Comparison of ENCODE assay signal across 8 cellular contexts in the genomic region with DNA sequence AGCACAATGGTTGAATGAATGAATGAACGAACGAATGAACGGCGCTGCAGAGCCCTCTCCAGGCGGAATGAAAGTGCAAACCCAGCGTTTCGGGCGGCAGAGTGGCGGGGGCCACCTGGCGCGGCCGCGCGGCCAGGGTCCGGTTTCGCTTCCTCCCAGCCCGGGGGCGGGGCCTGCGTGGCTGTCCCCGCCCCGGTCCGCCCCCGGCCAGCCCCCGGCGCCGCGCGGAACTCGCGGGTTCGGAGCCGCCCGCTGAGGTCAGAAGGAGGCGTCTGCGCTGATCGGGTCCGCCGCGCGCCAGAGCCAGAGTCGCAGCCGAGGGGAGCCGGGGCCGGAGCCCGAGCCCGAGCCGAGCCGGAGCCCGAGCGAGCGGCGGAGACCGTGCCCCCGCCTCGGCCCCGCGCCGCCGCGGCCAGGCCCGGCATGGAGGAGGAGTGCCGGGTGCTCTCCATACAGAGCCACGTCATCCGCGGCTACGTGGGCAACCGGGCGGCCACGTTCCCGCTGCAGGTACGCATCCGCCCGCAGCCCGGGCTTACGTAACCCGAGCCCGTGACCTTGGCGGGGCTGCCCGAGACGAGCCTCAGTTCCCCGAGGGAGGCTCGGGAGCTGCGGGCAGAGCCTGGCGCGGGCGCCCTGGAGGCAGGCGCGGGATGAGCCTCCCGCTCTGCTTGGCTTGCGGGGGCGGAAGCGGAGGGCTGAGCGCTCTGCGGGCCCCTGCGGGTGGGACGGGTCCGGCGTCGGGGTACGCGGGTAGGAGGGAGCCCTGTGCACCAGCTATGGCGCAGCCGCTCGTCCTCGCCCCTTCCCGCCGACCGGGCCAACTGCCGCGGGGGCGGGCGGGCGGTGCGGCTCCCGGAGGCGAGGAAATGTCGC. TPM values are rescaled to one million over a fixed set of nuclear protein-coding genes. Genes with fewer than 3 reads are reported as not detected.
A peak's percentile ranks its signal among the peaks of the same experiment; 100 is the strongest.
DNase-seq lines count a peak whose midpoint lies in the region; ATAC-seq and TF ChIP-seq lines count a peak whose summit lies in the region.

A gene (plus strand): TSS at position 258 of the 876 bp plus-strand sequence. CDS start 166 bp downstream, at position 424.

- no peak within 1 kb of the TSS for H3K27ac ChIP-seq in H9 (ENCODE audit: insufficient read length, low read depth, low read length)
- peak within 1 kb of the TSS; percentile 86 for H3K27ac ChIP-seq in MM.1S (ENCODE audit: low read length)
- H3K27ac ChIP-seq in adipose tissue (ENCODE audit: low read depth, low read length) = peak within 1 kb of the TSS; percentile 19
- H3K27ac ChIP-seq in heart right ventricle = peak within 1 kb of the TSS; percentile 43 to 97 (median 84)

- no peak within 1 kb of the TSS for H2AK5ac ChIP-seq in H9 (ENCODE audit: insufficient read length, low read length)

- peak within 1 kb of the TSS; percentile 81 for H3K14ac ChIP-seq in H9 (ENCODE audit: insufficient read depth, low read length)

- no peak within 1 kb of the TSS for H4K5ac ChIP-seq in H9 (ENCODE audit: insufficient read length, low read depth, low read length)

- no peak within 1 kb of the TSS for H4K91ac ChIP-seq in H9 (ENCODE audit: insufficient read length, low read depth, low read length)

- H2BK5ac ChIP-seq in H9 (ENCODE audit: insufficient read length, low read length) = no peak within 1 kb of the TSS

- H3K79me1 ChIP-seq in H9 (ENCODE audit: insufficient read depth, low read depth, low read length, poor library complexity, severe bottlenecking) = no peaks in the 10 kb centered on the region

- H3K79me2 ChIP-seq in H9 (ENCODE audit: insufficient read depth, low read length) (peaks cover 7% of the 10 kb centered on the region; the same call in 1 of the 2 replicates), MM.1S (ENCODE audit: low read length) (peaks cover 50% of the 10 kb centered on the region)

- H3K9me2 ChIP-seq in MM.1S (replicated peaks; ENCODE audit: insufficient read depth, low read length) = no peaks in the 10 kb centered on the region

- peaks cover 0 to 11% (median 7%) of the 10 kb centered on the region in 3 experiments; a peak in 5 of 7 replicates for H3K36me3 Mint-ChIP-seq in H9 (ENCODE audit: insufficient read depth in 1 of 3, low read depth in 3 of 3)
- H3K36me3 Mint-ChIP-seq in type B pancreatic cell = no peaks in the 10 kb centered on the region

- H2BK12ac ChIP-seq in H9 (ENCODE audit: insufficient read length, low read depth, low read length) = no peak within 1 kb of the TSS

- H4K8ac ChIP-seq in H9 (replicated peaks; ENCODE audit: insufficient read length, low read depth, low read length) = no peak within 1 kb of the TSS

- peaks cover 30% of the 10 kb centered on the region for H3F3A ChIP-seq in MM.1S (ENCODE audit: insufficient read depth, low read length)

- no CpG with 5 or more reads among the region's 117 CpGs for WGBS in H9 (ENCODE audit: extremely low coverage, insufficient read length, low lambda C conversion rate)
- WGBS in adipose tissue, 3 donors = 0 to 1% (median 0%) methylated on average over 82 to 117 of the region's 117 CpGs
- 0% methylated on average over 96 to 116 of the region's 117 CpGs for WGBS in heart right ventricle, 2 donors

- H3K4me3 ChIP-seq in MM.1S (ENCODE audit: low read length) = peak within 1 kb of the TSS; percentile 94
- H3K4me3 ChIP-seq in heart right ventricle = peak within 1 kb of the TSS; percentile 63 to 100 (median 98)

- peaks cover 17% of the 10 kb centered on the region for H3K27me3 Mint-ChIP-seq in H9 (ENCODE audit: low read depth)
- no peaks in the 10 kb centered on the region for H3K27me3 Mint-ChIP-seq in type B pancreatic cell

- H2AFZ ChIP-seq in H9 (ENCODE audit: low read length) (no peak within 1 kb of the TSS), MM.1S (ENCODE audit: low read length) (peak within 1 kb of the TSS; percentile 80)

- H3K36me3 ChIP-seq in MM.1S (replicated peaks; ENCODE audit: insufficient read depth, low read length) (peaks cover 8% of the 10 kb centered on the region; the same call in 1 of the 2 replicates), heart right ventricle (peaks cover 0 to 10% (median 0%) of the 10 kb centered on the region in 9 donors)

- CTCF ChIA-PET in GM10248 (lab: Yijun Ruan, JAX) = interaction anchor here (1.0 to 1.8 kb wide), 2 partner anchors 10 to 13 kb away, joined by 3 to 13 read pairs; no protein-coding TSS in a partner anchor

- H3K56ac ChIP-seq in H9 (ENCODE audit: insufficient read length, low read depth, low read length) = no peak within 1 kb of the TSS

- peak; percentile 85 to 96 (median 92) for ATAC-seq in heart right ventricle

- H3K4ac ChIP-seq in H9 (ENCODE audit: low read depth, low read length) = no peak within 1 kb of the TSS; the same call in 1 of the 2 replicates

- no peak within 1 kb of the TSS for H3K27ac Mint-ChIP-seq in H9
- H3K27ac Mint-ChIP-seq in type B pancreatic cell = peak within 1 kb of the TSS; percentile 75

- H2BK120ac ChIP-seq in H9 (ENCODE audit: low read depth, low read length, poor library complexity, severe bottlenecking) = no peak within 1 kb of the TSS

- no peak within 1 kb of the TSS for H2BK20ac ChIP-seq in H9 (ENCODE audit: low read depth, low read length, poor library complexity, severe bottlenecking)

- DNase-seq in GM10248 (ENCODE audit: extremely low spot score) (peak; percentile 94), H9 (peak; percentile 89), MM.1S (peak; percentile 97), T follicular helper cell (ENCODE audit: low read depth) (peak; percentile 66), heart right ventricle (peak; percentile 84 to 89), posterior vena cava (ENCODE audit: low spot score) (peak; percentile 97), type B pancreatic cell (ENCODE audit: extremely low spot score, unreplicated experiment) (peak; percentile 91)

- H4K20me1 ChIP-seq in H9 (ENCODE audit: control insufficient read depth, insufficient read depth, insufficient read length) (no peaks in the 10 kb centered on the region), MM.1S (ENCODE audit: insufficient read depth, low read length) (peaks cover 38% of the 10 kb centered on the region)

- peak within 1 kb of the TSS; percentile 47 for H3K18ac ChIP-seq in H9 (ENCODE audit: insufficient read length, low read depth, low read length)

- no peaks in the 10 kb centered on the region for H3K9me3 ChIP-seq in H9 (ENCODE audit: control insufficient read depth, low read depth, low read length)
- H3K9me3 ChIP-seq in MM.1S (replicated peaks; ENCODE audit: insufficient read depth, low read length) = no peaks in the 10 kb centered on the region
- no peaks in the 10 kb centered on the region for H3K9me3 ChIP-seq in heart right ventricle

- TF ChIP-seq CTCF in GM10248 (IDR thresholded peaks at IDR 0.05; ENCODE audit: control extremely low read depth, extremely low read depth, low read depth, missing control alignments) (peak; percentile 26), H9 (conservative IDR thresholded peaks at IDR 0.05) (peak; percentile 31; the same call in 1 of the 3 replicates), MM.1S (IDR thresholded peaks at IDR 0.05; ENCODE audit: low read length) (peak; percentile 23; the same call in 1 of the 2 replicates), heart right ventricle (IDR thresholded peaks at IDR 0.05) (peak in 2 of 9 donors; percentile 28 to 34), type B pancreatic cell (conservative IDR thresholded peaks at IDR 0.05) (no peak)

- no peak within 1 kb of the TSS for H3T11ph ChIP-seq in H9 (ENCODE audit: low read length)

- peaks cover 14 to 15% of the 10 kb centered on the region in 2 experiments for H3K4me1 Mint-ChIP-seq in H9
- peaks cover 9% of the 10 kb centered on the region for H3K4me1 Mint-ChIP-seq in type B pancreatic cell (ENCODE audit: unreplicated experiment)

- peaks cover 8% of the 10 kb centered on the region for H3K23me2 ChIP-seq in H9 (ENCODE audit: insufficient read length, low read depth, low read length, poor library complexity, severe bottlenecking)

- peak within 1 kb of the TSS; percentile 69 for H3K9ac ChIP-seq in H9 (ENCODE audit: extremely low read depth, insufficient read length, low read length)
- H3K9ac ChIP-seq in MM.1S (ENCODE audit: low read length) = peak within 1 kb of the TSS; percentile 96

- peak within 1 kb of the TSS; percentile 72 to 83 for H3K4me3 Mint-ChIP-seq in H9
- H3K4me3 Mint-ChIP-seq in type B pancreatic cell = peak within 1 kb of the TSS; percentile 85

- no peak within 1 kb of the TSS for H3K23ac ChIP-seq in H9 (ENCODE audit: insufficient read length, low read depth, low read length)

- POLR2A ChIA-PET in GM10248 (lab: Yijun Ruan, JAX) = interaction anchor here (2.0 kb wide), 1 partner anchor 9 kb away, joined by 14 read pairs; no protein-coding TSS in a partner anchor

- no peaks in the 10 kb centered on the region; a peak in 1 of 5 replicates for H3K9me3 Mint-ChIP-seq in H9
- H3K9me3 Mint-ChIP-seq in type B pancreatic cell = no peaks in the 10 kb centered on the region

- no peaks in the 10 kb centered on the region; the same call in 1 of the 2 replicates for H3K27me3 ChIP-seq in H9 (ENCODE audit: insufficient read depth, low read length)
- no peaks in the 10 kb centered on the region for H3K27me3 ChIP-seq in MM.1S (replicated peaks; ENCODE audit: insufficient read depth, low read length)
- H3K27me3 ChIP-seq in heart right ventricle = no peaks in the 10 kb centered on the region

- H2BK15ac ChIP-seq in H9 (ENCODE audit: low read depth, low read length) = peak within 1 kb of the TSS; percentile 5; the same call in 1 of the 2 replicates

- peak within 1 kb of the TSS; percentile 65 for H3K4me2 ChIP-seq in H9 (ENCODE audit: insufficient read depth, insufficient read length, low read length)
- peak within 1 kb of the TSS; percentile 94 for H3K4me2 ChIP-seq in MM.1S (ENCODE audit: low read depth, low read length)

- no peaks in the 10 kb centered on the region; the same call in 1 of the 2 replicates for H3K4me1 ChIP-seq in H9 (ENCODE audit: insufficient read depth, low read length)
- peaks cover 42% of the 10 kb centered on the region for H3K4me1 ChIP-seq in MM.1S (ENCODE audit: low read length)
- H3K4me1 ChIP-seq in heart right ventricle = peaks cover 9 to 40% (median 28%) of the 10 kb centered on the region in 9 donors

- intact Hi-C loops in heart right ventricle (cut with DNase I) = no loop called here
- intact Hi-C loops in posterior vena cava (cut with DNase I) = no loop called here

RNA-seq across cellular contexts. Expression of the gene that starts here (rescaled TPM):
- 109 and 117 TPM in 2 replicates for total RNA-seq in H9 (2021)
- polyA plus RNA-seq in adipose tissue = 100 to 1,000 TPM in 1 of 3 donors, 10 to 100 TPM in 2; 62.6 to 231 (median 63.7) TPM
- total RNA-seq in heart right ventricle = 100 to 1,000 TPM in 1 of 10 donors, 10 to 100 TPM in 9; 64.9 to 101 (median 73.0) TPM
- 100 to 1,000 TPM in 1 of 2 donors, 10 to 100 TPM in 1; 47.8 to 102 TPM for polyA plus RNA-seq in heart right ventricle
- total RNA-seq in posterior vena cava = 100 to 1,000 TPM in 1 of 2 donors, 10 to 100 TPM in 1; 74.7 to 109 TPM
- total RNA-seq in type B pancreatic cell (ENCODE audit: low replicate concordance) = 94.4 and 160 TPM in 2 replicates
